Comparison of ENCODE assay signal across 14 cellular contexts in genomic region chrX:136856527-136856926, GRCh38. TPM values are rescaled to one million over a fixed set of nuclear protein-coding genes. Genes with fewer than 3 reads are reported as not detected.
A peak's percentile ranks its signal among the peaks of the same experiment; 100 is the strongest.
DNase-seq lines count a peak whose midpoint lies in the region; ATAC-seq and TF ChIP-seq lines count a peak whose summit lies in the region.
"Had no signal": no experiment of that assay in that cellular context is flagged by ENCODE, and none has a peak within 500 bp of the region (broad histone marks: within the 10 kb centered on the region; RNA-seq: fewer than 3 reads in every experiment).

No MANE protein-coding gene starts in this region.

- ATAC-seq in GM21360 (IDR thresholded peaks at IDR 0.05; ENCODE audit: unreplicated experiment) (peak; percentile 85), HG03442 (IDR thresholded peaks at IDR 0.05; ENCODE audit: unreplicated experiment) (peak; percentile 82), GM23338 (no peak)
- ATAC-seq: HCT116; natural killer cell treated with Interleukin-12 subunit alpha and Interleukin-12 subunit beta and Interleukin-15 and Interleukin-18, amount 100 ng/mL, for 72 hours had no signal

- TF ChIP-seq POLR2A in transverse colon (IDR thresholded peaks at IDR 0.05), result no peak

- peaks cover 42% of the 10 kb centered on the region for H3K4me1 Mint-ChIP-seq in activated T-helper 2 cell treated with anti-CD3 and anti-CD28 coated beads, Interferon-gamma antibody, Interleukin-2, Interleukin-4, amounts not matched to agents 10 μg/mL and 5 μg/mL and 100 μg/mL, durations not matched to agents 14 hours and 24 hours and 36 hours (ENCODE audit: low read depth)
- H3K4me1 Mint-ChIP-seq in GM23338, result no peaks in the 10 kb centered on the region

- H3K27ac ChIP-seq in GM23338 (ENCODE audit: low read depth) (no peak overlapping the region), transverse colon (no peak overlapping the region)
- H3K27ac ChIP-seq: esophagus squamous epithelium had no signal

- no peak overlapping the region for H3K4me2 ChIP-seq in GM23338

- no peak overlapping the region for H2AFZ ChIP-seq in GM23338

- TF ChIP-seq CTCF in GM12864 (IDR thresholded peaks at IDR 0.05; ENCODE audit: low read depth, low read length, missing control alignments), result no peak
- TF ChIP-seq CTCF in GM23338 (conservative IDR thresholded peaks at IDR 0.05; ENCODE audit: low read depth in 2 of 2), result no peak
- no peak for TF ChIP-seq CTCF in transverse colon (IDR thresholded peaks at IDR 0.05)

- no peaks in the 10 kb centered on the region for H3F3A ChIP-seq in GM23338 (replicated peaks; ENCODE audit: low read depth)

- no peaks in the 10 kb centered on the region for H3K27me3 Mint-ChIP-seq in activated T-helper 2 cell treated with anti-CD3 and anti-CD28 coated beads, Interferon-gamma antibody, Interleukin-2, Interleukin-4, amounts not matched to agents 10 μg/mL and 5 μg/mL and 100 μg/mL, durations not matched to agents 14 hours and 24 hours and 36 hours (ENCODE audit: low read depth)
- peaks cover 2% of the 10 kb centered on the region for H3K27me3 Mint-ChIP-seq in GM23338 (ENCODE audit: insufficient read depth, low read depth, poor library complexity)
- H3K27me3 Mint-ChIP-seq: CD4-positive, CD25-positive, alpha-beta regulatory T cell had no signal

- H3K36me3 Mint-ChIP-seq in activated T-helper 2 cell treated with anti-CD3 and anti-CD28 coated beads, Interferon-gamma antibody, Interleukin-2, Interleukin-4, amounts not matched to agents 10 μg/mL and 5 μg/mL and 100 μg/mL, durations not matched to agents 14 hours and 24 hours and 36 hours (ENCODE audit: low read depth), result peaks cover 69% of the 10 kb centered on the region
- H3K36me3 Mint-ChIP-seq in GM23338 (ENCODE audit: low read depth), result peaks cover 51% of the 10 kb centered on the region

- in situ Hi-C loops in transverse colon (cut with MboI; ENCODE audit: low pct_ligation_motif_present in 1 of 4, low pct_unique_long_range_greater_than_20kb in 1 of 4, low sequenced_read_pairs in 3 of 4), result no loop called here

- H3K4me1 ChIP-seq in GM23338 (ENCODE audit: insufficient read depth) (no peaks in the 10 kb centered on the region), transverse colon (no peaks in the 10 kb centered on the region)
- H3K4me1 ChIP-seq: esophagus squamous epithelium had no signal

- H3K36me3 ChIP-seq in GM23338 (ENCODE audit: insufficient read depth) (no peaks in the 10 kb centered on the region), transverse colon (no peaks in the 10 kb centered on the region)

- no peaks in the 10 kb centered on the region for H3K79me2 ChIP-seq in GM23338 (replicated peaks; ENCODE audit: insufficient read depth)

- TF ChIP-seq EP300 in transverse colon (IDR thresholded peaks at IDR 0.05; ENCODE audit: low read depth), result no peak

- H4K20me1 ChIP-seq in GM23338 (replicated peaks; ENCODE audit: insufficient read depth), result no peaks in the 10 kb centered on the region; the same call in 1 of the 2 replicates

- intact Hi-C loops in activated T-helper 2 cell treated with anti-CD3 and anti-CD28 coated beads, Interferon-gamma antibody, Interleukin-2, Interleukin-4, amounts not matched to agents 10 μg/mL and 5 μg/mL and 100 μg/mL, durations not matched to agents 14 hours and 24 hours and 36 hours (cut with micrococcal nuclease), result no loop called here
- intact Hi-C loops in transverse colon (cut with DNase I; ENCODE audit: low total_unique reads), result no loop called here

- no peaks in the 10 kb centered on the region for H3K9me3 Mint-ChIP-seq in activated T-helper 2 cell treated with anti-CD3 and anti-CD28 coated beads, Interferon-gamma antibody, Interleukin-2, Interleukin-4, amounts not matched to agents 10 μg/mL and 5 μg/mL and 100 μg/mL, durations not matched to agents 14 hours and 24 hours and 36 hours
- H3K9me3 Mint-ChIP-seq in GM23338, result no peaks in the 10 kb centered on the region
- H3K9me3 Mint-ChIP-seq: CD4-positive, CD25-positive, alpha-beta regulatory T cell; natural killer cell treated with Interleukin-12 subunit alpha and Interleukin-12 subunit beta and Interleukin-15 and Interleukin-18, amount 100 ng/mL, for 72 hours had no signal

- no peaks in the 10 kb centered on the region for H3K27me3 ChIP-seq in GM23338 (ENCODE audit: insufficient read depth)
- no peaks in the 10 kb centered on the region for H3K27me3 ChIP-seq in transverse colon
- H3K27me3 ChIP-seq: esophagus squamous epithelium had no signal

- peak overlapping the region; percentile 77 for H3K27ac Mint-ChIP-seq in activated T-helper 2 cell treated with anti-CD3 and anti-CD28 coated beads, Interferon-gamma antibody, Interleukin-2, Interleukin-4, amounts not matched to agents 10 μg/mL and 5 μg/mL and 100 μg/mL, durations not matched to agents 14 hours and 24 hours and 36 hours
- no peak overlapping the region for H3K27ac Mint-ChIP-seq in GM23338
- H3K27ac Mint-ChIP-seq: CD4-positive, CD25-positive, alpha-beta regulatory T cell had no signal

- H3K4me3 Mint-ChIP-seq in activated T-helper 2 cell treated with anti-CD3 and anti-CD28 coated beads, Interferon-gamma antibody, Interleukin-2, Interleukin-4, amounts not matched to agents 10 μg/mL and 5 μg/mL and 100 μg/mL, durations not matched to agents 14 hours and 24 hours and 36 hours (ENCODE audit: low read depth), result no peak overlapping the region
- no peak overlapping the region for H3K4me3 Mint-ChIP-seq in GM23338
- H3K4me3 Mint-ChIP-seq: CD4-positive, CD25-positive, alpha-beta regulatory T cell; natural killer cell treated with Interleukin-12 subunit alpha and Interleukin-12 subunit beta and Interleukin-15 and Interleukin-18, amount 100 ng/mL, for 72 hours had no signal

- H3K4me3 ChIP-seq in GM12864 (ENCODE audit: low read depth, low read length), result no peak overlapping the region
- H3K4me3 ChIP-seq in GM23338, result no peak overlapping the region
- H3K4me3 ChIP-seq in transverse colon, result no peak overlapping the region
- H3K4me3 ChIP-seq: esophagus squamous epithelium had no signal

- no peaks in the 10 kb centered on the region for H3K9me3 ChIP-seq in transverse colon
- H3K9me3 ChIP-seq: esophagus squamous epithelium had no signal

- peak; percentile 42 for DNase-seq in GM12864 (ENCODE audit: low read depth)
- no peak for DNase-seq in activated T-helper 2 cell treated with anti-CD3 and anti-CD28 coated beads, Interferon-gamma antibody, Interleukin-2, Interleukin-4, amounts not matched to agents 10 μg/mL and 5 μg/mL and 100 μg/mL, durations not matched to agents 14 hours and 24 hours and 36 hours (ENCODE audit: low spot score)
- DNase-seq in NCI-H146 (lab: John Stamatoyannopoulos, UW), result no peak
- DNase-seq in iPS-NIHi11 (ENCODE audit: low spot score), result no peak
- DNase-seq in GM23338 (ENCODE audit: low spot score), result no peak
- no peak for DNase-seq in transverse colon
- DNase-seq: activated CD8-positive, alpha-beta memory T cell treated with anti-CD3 and anti-CD28 coated beads, Interleukin-2, amount 50 U/mL, for 48 hours; CD4-positive, CD25-positive, alpha-beta regulatory T cell; esophagus squamous epithelium; NCI-H446 had no signal

- no peaks in the 10 kb centered on the region for H3K9me2 ChIP-seq in GM23338 (ENCODE audit: insufficient read depth)

- 88 to 91% methylated on average over 1 to 6 of the region's 6 CpGs for WGBS in transverse colon (ENCODE audit: low coverage in 1 of 2), 2 donors

TF ChIP-seq in GM23338, 12 proteins besides CTCF, POLR2A, EP300 and RAD21 (continues in another document):
- no peak for TF ChIP-seq ZNF114 (CRISPR knock-in tag; IDR thresholded peaks at IDR 0.05)
- TF ChIP-seq ETS1 (IDR thresholded peaks at IDR 0.05), result no peak
- TF ChIP-seq EZH2 (IDR thresholded peaks at IDR 0.05; ENCODE audit: low read depth, unreplicated experiment), result no peak
- no peak for TF ChIP-seq JUNB (IDR thresholded peaks at IDR 0.05; ENCODE audit: unreplicated experiment)
- TF ChIP-seq CREB1 (CRISPR knock-in tag; IDR thresholded peaks at IDR 0.05; ENCODE audit: low read depth), result no peak

RNA-seq across cellular contexts. Expression of gene RBMX, which starts 24.0 kb away (rescaled TPM):
- 287 and 311 TPM in 2 replicates for total RNA-seq in activated T-helper 2 cell treated with anti-CD3 and anti-CD28 coated beads, Interferon-gamma antibody, Interleukin-2, Interleukin-4, amounts not matched to agents 10 μg/mL and 5 μg/mL and 100 μg/mL, durations not matched to agents 14 hours and 24 hours and 36 hours
- total RNA-seq in GM23338 (2014; rRNA removed; shearing (Covaris generic)), result 601 and 620 TPM in 2 replicates
- 307 and 337 TPM in 2 replicates for polyA plus RNA-seq in GM23338 (2016; fragmentation: Nextera tagmentation; extraction: Ambion mirVana)
- 100 to 1,000 TPM; 116 to 212 (median 206) TPM for total RNA-seq in transverse colon
